ENCODE assay signal across 21 cellular contexts in genomic region chr11:112298535-112298934, GRCh38. TPM values are rescaled to one million over a fixed set of nuclear protein-coding genes. Genes with fewer than 3 reads are reported as not detected.
DNase-seq lines count a peak whose midpoint lies in the region; ATAC-seq and TF ChIP-seq lines count a peak whose summit lies in the region.
"Had no signal": no experiment of that assay in that cellular context is flagged by ENCODE, and none has a peak within 500 bp of the region (broad histone marks: within the 10 kb centered on the region; RNA-seq: fewer than 3 reads in every experiment).

No MANE protein-coding gene starts in this region.

- intact Hi-C loops in activated CD4-positive, alpha-beta memory T cell treated with anti-CD3 and anti-CD28 coated beads for 36 hours (cut with micrococcal nuclease): loop anchor here (5.0 kb wide), 1 partner anchor 119 kb away; no protein-coding TSS in a partner anchor
- intact Hi-C loops in adrenal gland (cut with DNase I): loop anchor here in 1 of 2 donors (5.0 kb wide), 1 partner anchor 154 kb away; no protein-coding TSS in a partner anchor

- DNase-seq in activated CD4-positive, alpha-beta memory T cell treated with anti-CD3 and anti-CD28 coated beads, Interleukin-2, amount 10 ng/mL, durations not matched to agents 7 days and 5 days: no peak
- DNase-seq in activated CD4-positive, alpha-beta memory T cell treated with anti-CD3 and anti-CD28 coated beads for 36 hours: no peak
- DNase-seq in adrenal gland (peak; percentile 57 to 85 (median 78)), left lobe of liver (ENCODE audit: low spot score) (peak; percentile 92), mesenteric fat pad (ENCODE audit: low spot score) (no peak), NCI-H2171 treated with DMSO at 0.1 percent for 48 hours (lab: John Stamatoyannopoulos, UW) (no peak), UCSD-AML1 (lab: John Stamatoyannopoulos, UW; ENCODE audit: unreplicated experiment) (no peak)
- DNase-seq: ACHN; esophagus squamous epithelium; KBM-7; mucosa of descending colon; NCI-H1417; NCI-H2227 treated with DMSO at 0.1 percent for 48 hours; SHP77 treated with DMSO at 0.1 percent for 48 hours; stimulated activated CD4-positive, alpha-beta T cell treated with anti-CD3 and anti-CD28 coated beads, Interleukin-12 subunit alpha, Interleukin-12 subunit beta, amount 100 ng/mL, for 4 hours; stimulated activated naive CD4-positive, alpha-beta T cell; uterus had no signal

- ATAC-seq in left lobe of liver: peak; percentile 85
- ATAC-seq: activated CD4-positive, CD25-positive, alpha-beta regulatory T cell treated with anti-CD3 and anti-CD28 coated beads, Interleukin-2, amount 50 U/mL, for 24 hours; mucosa of descending colon had no signal

- peaks cover 6% of the 10 kb centered on the region for H3K36me3 Mint-ChIP-seq in activated CD4-positive, alpha-beta memory T cell treated with anti-CD3 and anti-CD28 coated beads, Interleukin-2, amount 10 ng/mL, durations not matched to agents 7 days and 5 days (ENCODE audit: low read depth)
- peaks cover 3% of the 10 kb centered on the region for H3K36me3 Mint-ChIP-seq in activated CD4-positive, alpha-beta memory T cell treated with anti-CD3 and anti-CD28 coated beads for 36 hours

- H3K9ac ChIP-seq in stomach smooth muscle (ENCODE audit: low read length in 2 of 2): no peak overlapping the region

- POLR2A ChIA-PET in activated CD4-positive, alpha-beta memory T cell treated with anti-CD3 and anti-CD28 coated beads, Interleukin-2, amount 10 ng/mL, durations not matched to agents 7 days and 5 days (lab: Charles Lee): no interaction called here
- POLR2A ChIA-PET in activated CD4-positive, alpha-beta memory T cell treated with anti-CD3 and anti-CD28 coated beads for 36 hours (lab: Charles Lee): no interaction called here

- H3K4me1 ChIP-seq in adrenal gland (replicated peaks in 1 of 2) (peaks cover 13 to 23% of the 10 kb centered on the region in 2 donors), stomach smooth muscle (ENCODE audit: control insufficient read depth, insufficient read depth, low read length) (peaks cover 23% of the 10 kb centered on the region)
- H3K4me1 ChIP-seq: uterus had no signal

- H3K27me3 ChIP-seq in adrenal gland: no peaks in the 10 kb centered on the region
- no peaks in the 10 kb centered on the region for H3K27me3 ChIP-seq in stomach smooth muscle (ENCODE audit: control insufficient read depth in 1 of 2, insufficient read depth in 2 of 2, low read length in 2 of 2)
- H3K27me3 ChIP-seq: esophagus squamous epithelium, uterus had no signal

- no peaks in the 10 kb centered on the region for H3K9me3 Mint-ChIP-seq in activated CD4-positive, alpha-beta memory T cell treated with anti-CD3 and anti-CD28 coated beads, Interleukin-2, amount 10 ng/mL, durations not matched to agents 7 days and 5 days
- no peaks in the 10 kb centered on the region for H3K9me3 Mint-ChIP-seq in activated CD4-positive, alpha-beta memory T cell treated with anti-CD3 and anti-CD28 coated beads for 36 hours
- H3K9me3 Mint-ChIP-seq: activated naive CD4-positive, alpha-beta T cell treated with anti-CD3 and anti-CD28 coated beads, Interleukin-2, amount 50 U/mL, for 24 hours had no signal

- peaks cover 46% of the 10 kb centered on the region for H3K4me1 Mint-ChIP-seq in activated CD4-positive, alpha-beta memory T cell treated with anti-CD3 and anti-CD28 coated beads, Interleukin-2, amount 10 ng/mL, durations not matched to agents 7 days and 5 days
- peaks cover 31% of the 10 kb centered on the region for H3K4me1 Mint-ChIP-seq in activated CD4-positive, alpha-beta memory T cell treated with anti-CD3 and anti-CD28 coated beads for 36 hours (ENCODE audit: low read depth)

- no peaks in the 10 kb centered on the region for H3K27me3 Mint-ChIP-seq in activated CD4-positive, alpha-beta memory T cell treated with anti-CD3 and anti-CD28 coated beads, Interleukin-2, amount 10 ng/mL, durations not matched to agents 7 days and 5 days
- no peaks in the 10 kb centered on the region for H3K27me3 Mint-ChIP-seq in activated CD4-positive, alpha-beta memory T cell treated with anti-CD3 and anti-CD28 coated beads for 36 hours
- H3K27me3 Mint-ChIP-seq: activated naive CD4-positive, alpha-beta T cell treated with anti-CD3 and anti-CD28 coated beads, Interleukin-2, amount 50 U/mL, for 24 hours had no signal

- CTCF ChIA-PET in activated CD4-positive, alpha-beta memory T cell treated with anti-CD3 and anti-CD28 coated beads, Interleukin-2, amount 10 ng/mL, durations not matched to agents 7 days and 5 days (lab: Charles Lee): no interaction called here
- CTCF ChIA-PET in activated CD4-positive, alpha-beta memory T cell treated with anti-CD3 and anti-CD28 coated beads for 36 hours (lab: Charles Lee): interaction anchor here (1.0 kb wide), 1 partner anchor 19 kb away, joined by 3 read pairs; no protein-coding TSS in a partner anchor

- 44 to 63% (median 55%) methylated on average over 9 of the region's 9 CpGs for WGBS in adrenal gland, 4 donors

- H3K4me3 Mint-ChIP-seq in activated CD4-positive, alpha-beta memory T cell treated with anti-CD3 and anti-CD28 coated beads, Interleukin-2, amount 10 ng/mL, durations not matched to agents 7 days and 5 days: no peak overlapping the region
- no peak overlapping the region for H3K4me3 Mint-ChIP-seq in activated CD4-positive, alpha-beta memory T cell treated with anti-CD3 and anti-CD28 coated beads for 36 hours
- H3K4me3 Mint-ChIP-seq: activated naive CD4-positive, alpha-beta T cell treated with anti-CD3 and anti-CD28 coated beads, Interleukin-2, amount 50 U/mL, for 24 hours had no signal

- H3K27ac ChIP-seq in adrenal gland: peak overlapping the region in 1 of 5 donors; percentile 18
- H3K27ac ChIP-seq in stomach smooth muscle (ENCODE audit: low read length): peak overlapping the region; percentile 6
- H3K27ac ChIP-seq: esophagus squamous epithelium, uterus had no signal

- H3K4me3 ChIP-seq in adrenal gland (no peak overlapping the region), stomach smooth muscle (ENCODE audit: low read length in 2 of 2) (peak overlapping the region in 1 of 2 donors; percentile 8)
- H3K4me3 ChIP-seq: esophagus squamous epithelium, mucosa of descending colon, uterus had no signal

- no peaks in the 10 kb centered on the region for H3K36me3 ChIP-seq in adrenal gland (replicated peaks in 1 of 2)
- H3K36me3 ChIP-seq in stomach smooth muscle (ENCODE audit: control insufficient read depth in 2 of 2, insufficient read depth in 2 of 2, low read length in 2 of 2): peaks cover 2 to 5% of the 10 kb centered on the region in 2 donors
- H3K36me3 ChIP-seq: esophagus squamous epithelium, uterus had no signal

- no peak for TF ChIP-seq POLR2A in adrenal gland (IDR thresholded peaks at IDR 0.05)

- TF ChIP-seq CTCF in adrenal gland (IDR thresholded peaks at IDR 0.05): no peak

- peak overlapping the region; percentile 20 for H3K27ac Mint-ChIP-seq in activated CD4-positive, alpha-beta memory T cell treated with anti-CD3 and anti-CD28 coated beads, Interleukin-2, amount 10 ng/mL, durations not matched to agents 7 days and 5 days
- H3K27ac Mint-ChIP-seq in activated CD4-positive, alpha-beta memory T cell treated with anti-CD3 and anti-CD28 coated beads for 36 hours: no peak overlapping the region
- H3K27ac Mint-ChIP-seq: activated naive CD4-positive, alpha-beta T cell treated with anti-CD3 and anti-CD28 coated beads, Interleukin-2, amount 50 U/mL, for 24 hours had no signal

- H3K9me3 ChIP-seq in adrenal gland (replicated peaks in 1 of 3) (no peaks in the 10 kb centered on the region), stomach smooth muscle (ENCODE audit: control insufficient read depth in 2 of 2, low read length in 2 of 2) (no peaks in the 10 kb centered on the region)
- H3K9me3 ChIP-seq: esophagus squamous epithelium, mucosa of descending colon, uterus had no signal

RNA-seq across cellular contexts. Expression of gene PLET1, which starts 37.9 kb away (rescaled TPM):
- total RNA-seq in activated CD4-positive, alpha-beta memory T cell treated with anti-CD3 and anti-CD28 coated beads, Interleukin-2, amount 10 ng/mL, durations not matched to agents 7 days and 5 days: not detected
- total RNA-seq in activated CD4-positive, alpha-beta memory T cell treated with anti-CD3 and anti-CD28 coated beads for 36 hours: not detected
- not detected for total RNA-seq in adrenal gland
- polyA plus RNA-seq in adrenal gland: not detected
- total RNA-seq in left lobe of liver: not detected
- total RNA-seq in mesenteric fat pad: not detected
- total RNA-seq: esophagus squamous epithelium; mucosa of descending colon; T-helper 2 cell treated with Interferon-gamma antibody and Interleukin-4, amounts not matched to agents 100 ng/mL and 5 ng/mL, for 36 hours; uterus had no signal

Comparison
In these comparisons a context has a peak if more than half of its experiments do, and no peak if none do; other contexts are left out.
1. DNase-seq: peak in adrenal gland (7 of 7) and left lobe of liver (single experiment); none in activated CD4-positive, alpha-beta memory T cell treated with anti-CD3 and anti-CD28 coated beads, Interleukin-2, amount 10 ng/mL, durations not matched to agents 7 days and 5 days (single experiment), activated CD4-positive, alpha-beta memory T cell treated with anti-CD3 and anti-CD28 coated beads for 36 hours (single experiment), mesenteric fat pad (single experiment), NCI-H2171 treated with DMSO at 0.1 percent for 48 hours (single experiment) and UCSD-AML1 (single experiment).